In the genomic region with DNA sequence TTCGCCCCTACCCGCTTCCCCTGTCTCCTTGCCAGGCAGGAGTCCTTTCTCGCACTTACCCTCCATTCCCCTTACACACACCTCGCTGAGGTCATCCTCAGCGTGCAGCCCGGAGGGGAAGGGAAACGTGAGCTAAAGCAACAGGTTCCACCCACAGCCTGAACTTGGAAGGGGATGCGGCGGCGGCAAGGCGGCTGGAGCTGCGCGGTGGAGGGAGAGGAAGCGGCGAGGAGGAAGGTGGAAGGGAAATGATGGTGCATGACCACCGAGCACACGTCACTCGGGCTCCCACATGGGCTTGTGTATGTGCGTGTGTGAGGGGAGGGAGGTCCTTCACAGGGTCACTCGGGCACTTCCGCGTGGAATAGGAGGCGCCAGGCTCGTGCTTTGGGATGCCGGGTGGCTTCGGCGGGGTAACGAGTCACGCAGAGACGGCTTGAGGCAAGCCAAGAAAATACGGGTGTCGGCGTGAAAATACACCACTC, we compare ENCODE assay signal across 8 cellular contexts.
DNase-seq lines count a peak whose midpoint lies in the region; ATAC-seq and TF ChIP-seq lines count a peak whose summit lies in the region.

No MANE protein-coding gene starts in this region.

- H3K27ac ChIP-seq in dorsolateral prefrontal cortex (peak overlapping the region; percentile 77 to 99 (median 94)), right lobe of liver (peak overlapping the region; percentile 75 to 92 (median 86)), stomach (peak overlapping the region; percentile 89 to 98 (median 95))

- TF ChIP-seq EP300 in stomach (IDR thresholded peaks at IDR 0.05): peak; percentile 21

- DNase-seq in DMS79 treated with DMSO at 0.1 percent for 48 hours (lab: John Stamatoyannopoulos, UW) (peak; percentile 54), HK-2 (ENCODE audit: unreplicated experiment) (peak; percentile 88), SK-N-DZ (ENCODE audit: low spot score) (peak; percentile 68), dorsolateral prefrontal cortex (peak in 6 of 10 donors; percentile 35 to 74 (median 52)), right lobe of liver (peak; percentile 60 to 72 (median 71)), stomach (peak; percentile 32), GF-D8 (lab: John Stamatoyannopoulos, UW) (no peak)

- H3K27me3 ChIP-seq in dorsolateral prefrontal cortex (no peaks in the 10 kb centered on the region), right lobe of liver (no peaks in the 10 kb centered on the region), stomach (peaks cover 0 to 38% (median 25%) of the 10 kb centered on the region in 3 donors)

- H3K4me3 ChIP-seq in dorsolateral prefrontal cortex: peak overlapping the region; percentile 64 to 90 (median 81)
- H3K4me3 ChIP-seq in right lobe of liver: peak overlapping the region; percentile 68 to 81 (median 72)
- peak overlapping the region; percentile 71 to 76 (median 73) for H3K4me3 ChIP-seq in stomach

- H3K4me1 ChIP-seq in right lobe of liver: peaks cover 0 to 33% (median 18%) of the 10 kb centered on the region in 4 donors
- H3K4me1 ChIP-seq in stomach: peaks cover 21 to 54% (median 42%) of the 10 kb centered on the region in 4 donors

- ATAC-seq in GM19468 (IDR thresholded peaks at IDR 0.05; ENCODE audit: extremely low read depth, unreplicated experiment) (peak; percentile 24), right lobe of liver (peak; percentile 29 to 46 (median 40))

- 1% methylated on average over 15 of the region's 33 CpGs for WGBS in right lobe of liver (ENCODE audit: insufficient coverage, low coverage, low lambda C conversion rate, missing lambda C conversion rate)
- 1 to 5% (median 2%) methylated on average over 19 to 33 of the region's 33 CpGs for WGBS in stomach, 5 donors

- intact Hi-C loops in dorsolateral prefrontal cortex (cut with DNase I): loop anchor here (2.0 to 10.0 kb wide), 5 partner anchors 42 to 148 kb away; no protein-coding TSS in a partner anchor
- intact Hi-C loops in right lobe of liver (cut with DNase I): no loop called here
- intact Hi-C loops in stomach (cut with DNase I; ENCODE audit: low total_unique reads): no loop called here

- TF ChIP-seq CTCF in dorsolateral prefrontal cortex (IDR thresholded peaks at IDR 0.05 in 54 of 56, conservative IDR thresholded peaks at IDR 0.05 in 2 of 56; ENCODE audit: low read depth in 1 of 56, partially characterized antibody in 56 of 56) (no peak), right lobe of liver (IDR thresholded peaks at IDR 0.05) (no peak), stomach (IDR thresholded peaks at IDR 0.05) (no peak)

- H3K9me3 ChIP-seq in right lobe of liver (no peaks in the 10 kb centered on the region), stomach (no peaks in the 10 kb centered on the region)

- no peaks in the 10 kb centered on the region for H3K36me3 ChIP-seq in right lobe of liver
- H3K36me3 ChIP-seq in stomach: no peaks in the 10 kb centered on the region

- TF ChIP-seq POLR2A in right lobe of liver (IDR thresholded peaks at IDR 0.05) (no peak), stomach (IDR thresholded peaks at IDR 0.05) (peak in 1 of 4 donors; percentile 22)

Comparison
In these comparisons a context has a peak if more than half of its experiments do, and no peak if none do; other contexts are left out.
1. intact Hi-C loops: an anchor here in dorsolateral prefrontal cortex (2.0 to 10.0 kb wide); none called in right lobe of liver and stomach.